ENCODE assay signal across 20 cellular contexts in genomic region chr5:100260968-100261367, GRCh38.
"Had no signal": no experiment of that assay in that cellular context is flagged by ENCODE, and none has a peak within 500 bp of the region (broad histone marks: within the 10 kb centered on the region; RNA-seq: fewer than 3 reads in every experiment).

No MANE protein-coding gene starts in this region.

- H3K4me3 ChIP-seq: SJSA1, SK-N-MC had no signal

- H3K27me3 ChIP-seq: SJSA1 had no signal

- FAIRE-seq: RCC 7860 had no signal

- H3K36me3 ChIP-seq: SJSA1 had no signal

- DNase-seq: Kasumi-1, KG1, MV-4-11, NCI-H1048, NCI-H1105, NCI-H1417, NCI-H1436 treated with DMSO at 0.1 percent for 48 hours, NCI-H1694, NCI-H187 treated with DMSO at 0.1 percent for 48 hours, NCI-H2029 treated with DMSO at 0.1 percent for 48 hours, NCI-H2227 treated with DMSO at 0.1 percent for 48 hours, NCI-H524, NCI-H526 treated with DMSO at 0.1 percent for 48 hours, NCI-H748 treated with DMSO at 0.1 percent for 48 hours, Right ventricle myocardium superior, RPMI8226, SIG-M5 had no signal

- H3K4me1 ChIP-seq: SJSA1 had no signal

- H3K9me3 ChIP-seq: SJSA1 had no signal

- H3K27ac ChIP-seq: SJSA1, SK-N-MC had no signal
